Comparison of ENCODE assay signal across 8 cellular contexts in the genomic region with DNA sequence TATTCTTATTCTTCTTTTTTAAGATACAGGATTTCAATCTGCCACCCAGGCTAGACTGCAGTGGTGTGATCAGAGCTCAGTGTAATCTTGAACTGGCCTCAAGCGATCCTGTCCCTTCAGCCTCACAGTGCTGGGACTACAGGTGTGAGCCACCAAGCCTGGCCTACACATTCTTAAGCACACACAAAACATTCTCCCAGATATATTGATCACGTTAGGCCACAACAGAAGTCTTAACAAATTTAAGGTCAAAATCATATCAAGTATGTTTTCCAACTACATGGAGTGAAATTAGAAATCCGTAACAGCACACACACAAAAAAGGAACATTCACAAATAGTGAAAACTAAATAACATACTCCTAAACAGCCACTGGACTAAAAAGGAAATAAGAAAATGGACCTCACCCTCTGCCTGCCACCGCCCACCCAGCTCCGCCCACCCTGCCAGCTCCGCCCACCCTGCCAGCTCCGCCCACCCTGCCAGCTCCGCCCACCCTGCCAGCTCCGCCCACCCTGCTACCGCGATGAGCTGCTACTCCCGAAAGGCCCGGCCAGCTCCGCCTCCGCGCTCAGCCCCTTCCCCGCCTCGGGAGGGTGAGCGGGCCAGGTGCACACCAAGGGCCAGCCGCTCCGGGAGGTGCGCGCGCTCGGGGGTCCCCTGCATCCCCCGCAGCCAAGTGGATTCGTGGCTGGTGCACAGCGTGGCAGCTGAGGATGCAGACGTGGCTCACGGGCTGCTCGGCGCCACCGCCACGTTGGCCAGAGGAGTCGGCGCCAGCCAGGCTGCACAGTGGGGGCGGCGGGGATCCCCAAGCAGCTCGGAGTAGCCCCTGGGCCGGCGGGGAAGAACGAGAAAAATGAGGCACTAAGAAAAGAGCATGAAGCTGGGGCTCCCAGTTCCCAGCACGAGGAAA. TPM values are rescaled to one million over a fixed set of nuclear protein-coding genes. Genes with fewer than 3 reads are reported as not detected.
DNase-seq lines count a peak whose midpoint lies in the region; ATAC-seq and TF ChIP-seq lines count a peak whose summit lies in the region.

No MANE protein-coding gene starts in this region.

- H3K23ac ChIP-seq in mesendoderm (ENCODE audit: low read length): no peak overlapping the region

- H4K5ac ChIP-seq in mesendoderm (ENCODE audit: low read length): no peak overlapping the region

- no peaks in the 10 kb centered on the region for H3K4me1 ChIP-seq in effector memory CD4-positive, alpha-beta T cell (ENCODE audit: control insufficient read depth, insufficient read depth, low read length, poor library complexity, severe bottlenecking)
- peaks cover 2% of the 10 kb centered on the region for H3K4me1 ChIP-seq in mesendoderm (ENCODE audit: control insufficient read depth, low read depth, low read length)

- peak; percentile 66 for TF ChIP-seq POLR2A in GM18505 (IDR thresholded peaks at IDR 0.05; ENCODE audit: borderline replicate concordance, extremely low read depth, insufficient read depth, insufficient read length)

- peak; percentile 54 for DNase-seq in NCI-H345 (lab: John Stamatoyannopoulos, UW)
- DNase-seq in activated CD8-positive, alpha-beta memory T cell treated with anti-CD3 and anti-CD28 coated beads for 4 hours (ENCODE audit: low read depth in 2 of 2): peak; percentile 42 to 67
- peak; percentile 65 to 78 (median 74) for DNase-seq in effector memory CD4-positive, alpha-beta T cell
- DNase-seq in mesendoderm: peak; percentile 84
- peak; percentile 66 for DNase-seq in stimulated activated CD8-positive, alpha-beta memory T cell treated with anti-CD3 and anti-CD28 coated beads, Interleukin-12 subunit alpha, Interleukin-12 subunit beta, amount 100 ng/mL, for 4 hours (ENCODE audit: low read depth)
- no peak for DNase-seq in NCI-H146 (lab: John Stamatoyannopoulos, UW)

- no peaks in the 10 kb centered on the region for H3K9me3 ChIP-seq in effector memory CD4-positive, alpha-beta T cell (ENCODE audit: control insufficient read depth, low read length)

- no CpG with 5 or more reads among the region's 43 CpGs for WGBS in mesendoderm (ENCODE audit: extremely low coverage, insufficient coverage, low lambda C conversion rate)

- H2BK120ac ChIP-seq in mesendoderm (ENCODE audit: low read depth, low read length): no peak overlapping the region

- H3K27me3 ChIP-seq in effector memory CD4-positive, alpha-beta T cell (replicated peaks; ENCODE audit: control insufficient read depth, insufficient read depth, low read length, poor library complexity, severe bottlenecking): no peaks in the 10 kb centered on the region
- H3K27me3 ChIP-seq in mesendoderm (ENCODE audit: insufficient read depth, low read length, poor library complexity): no peaks in the 10 kb centered on the region

- no peak overlapping the region for H2AK5ac ChIP-seq in mesendoderm (ENCODE audit: low read length)

- no peaks in the 10 kb centered on the region for H3K36me3 ChIP-seq in effector memory CD4-positive, alpha-beta T cell (ENCODE audit: control insufficient read depth, insufficient read depth, low read length)
- H3K36me3 ChIP-seq in mesendoderm (ENCODE audit: control insufficient read depth, insufficient read depth, low read length): no peaks in the 10 kb centered on the region

- H3K27ac ChIP-seq in effector memory CD4-positive, alpha-beta T cell (ENCODE audit: insufficient read depth, low read length, poor library complexity, severe bottlenecking): peak overlapping the region; percentile 23
- peak overlapping the region; percentile 32 for H3K27ac ChIP-seq in mesendoderm (ENCODE audit: low read depth, low read length)

- no peak overlapping the region for H4K8ac ChIP-seq in mesendoderm (ENCODE audit: low read depth, low read length)

- H2BK5ac ChIP-seq in mesendoderm (ENCODE audit: low read length): peak overlapping the region; percentile 31

- no peak overlapping the region for H3K4ac ChIP-seq in mesendoderm (ENCODE audit: low read depth, low read length)

- peak overlapping the region; percentile 76 for H3K4me2 ChIP-seq in mesendoderm (ENCODE audit: low read length)

- peak overlapping the region; percentile 79 for H3K4me3 ChIP-seq in effector memory CD4-positive, alpha-beta T cell (ENCODE audit: insufficient read depth, low read depth, low read length, poor library complexity, severe bottlenecking)
- peak overlapping the region; percentile 62 for H3K4me3 ChIP-seq in mesendoderm (ENCODE audit: low read length)

- peak overlapping the region; percentile 22 for H3K18ac ChIP-seq in mesendoderm (ENCODE audit: low read length)

- H2BK15ac ChIP-seq in mesendoderm (replicated peaks; ENCODE audit: low read depth): no peak overlapping the region

- peak overlapping the region; percentile 91 for H3K56ac ChIP-seq in mesendoderm (ENCODE audit: low read length)

- no peaks in the 10 kb centered on the region for H3K79me2 ChIP-seq in mesendoderm (ENCODE audit: control insufficient read depth, insufficient read depth, low read length)

- ATAC-seq in GM18505 (IDR thresholded peaks at IDR 0.05; ENCODE audit: unreplicated experiment) (peak; percentile 87), HG02763 (IDR thresholded peaks at IDR 0.05; ENCODE audit: unreplicated experiment) (peak; percentile 84)

- H3K9ac ChIP-seq in mesendoderm (ENCODE audit: low read length): peak overlapping the region; percentile 81

- no peaks in the 10 kb centered on the region for H3K79me1 ChIP-seq in mesendoderm (ENCODE audit: low read length)

RNA-seq across cellular contexts. Expression of a gene that starts 41.2 kb away (rescaled TPM):
- 19.7 TPM for polyA plus RNA-seq in mesendoderm (2013, experiment 1 of 2)
- polyA plus RNA-seq in mesendoderm (2013, experiment 2 of 2): 19.1 TPM

RNA-seq across cellular contexts. Expression of a gene that starts 41.6 kb away (rescaled TPM):
- polyA plus RNA-seq in mesendoderm (2013, experiment 1 of 2): 0.13 TPM
- polyA plus RNA-seq in mesendoderm (2013, experiment 2 of 2): 0.18 TPM
